ENCODE assay signal across 16 cellular contexts in the genomic region with DNA sequence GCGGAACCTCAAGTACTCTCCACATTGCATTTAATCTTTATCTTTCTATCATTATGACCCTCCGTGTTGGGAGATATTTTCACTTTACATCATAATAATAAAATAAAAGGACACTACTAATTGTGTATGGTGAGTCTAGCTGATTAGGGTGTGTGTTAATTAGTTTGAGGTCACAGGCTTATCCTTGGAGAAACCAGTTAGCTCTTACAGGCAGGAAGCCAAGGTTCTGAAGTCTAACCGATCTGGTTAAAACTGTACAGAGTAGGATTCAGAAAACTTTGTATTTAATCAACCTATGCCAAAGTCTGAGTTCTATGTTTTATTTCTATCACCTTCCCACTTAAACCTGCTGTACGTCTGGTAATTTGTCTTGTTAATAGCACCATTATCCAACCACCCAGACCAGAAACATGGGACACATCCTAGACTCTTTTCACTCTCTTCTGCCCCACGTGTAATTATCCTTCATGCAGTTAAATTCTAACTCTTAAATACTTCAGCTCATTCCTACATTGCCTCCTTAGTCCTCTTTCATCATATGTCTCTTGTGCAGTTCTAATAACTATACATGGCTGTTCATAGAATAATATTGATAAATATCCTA. TPM values are rescaled to one million over a fixed set of nuclear protein-coding genes. Genes with fewer than 3 reads are reported as not detected.
A peak's percentile ranks its signal among the peaks of the same experiment; 100 is the strongest.
DNase-seq lines count a peak whose midpoint lies in the region; ATAC-seq and TF ChIP-seq lines count a peak whose summit lies in the region.
"Had no signal": no experiment of that assay in that cellular context is flagged by ENCODE, and none has a peak within 500 bp of the region (broad histone marks: within the 10 kb centered on the region; RNA-seq: fewer than 3 reads in every experiment).

No MANE protein-coding gene starts in this region.

- H3K4me1 Mint-ChIP-seq in activated naive CD8-positive, alpha-beta T cell (ENCODE audit: low read depth), result peaks cover 66% of the 10 kb centered on the region
- H3K4me1 Mint-ChIP-seq in activated naive CD8-positive, alpha-beta T cell treated with anti-CD3 and anti-CD28 coated beads for 36 hours, result peaks cover 64% of the 10 kb centered on the region
- peaks cover 74% of the 10 kb centered on the region for H3K4me1 Mint-ChIP-seq in central memory CD8-positive, alpha-beta T cell
- H3K4me1 Mint-ChIP-seq in WTC11, result peaks cover 18% of the 10 kb centered on the region; the same call in 1 of the 2 replicates
- peaks cover 73% of the 10 kb centered on the region for H3K4me1 Mint-ChIP-seq in activated T-helper 2 cell treated with anti-CD3 and anti-CD28 coated beads, Interferon-gamma antibody, Interleukin-2, Interleukin-4, amounts not matched to agents 10 μg/mL and 5 μg/mL and 100 μg/mL, durations not matched to agents 14 hours and 24 hours and 36 hours (ENCODE audit: low read depth)

- H3K27me3 ChIP-seq in skeletal muscle satellite cell (ENCODE audit: control insufficient read depth, insufficient read depth, low read length), result no peaks in the 10 kb centered on the region
- H3K27me3 ChIP-seq: gastrocnemius medialis had no signal

- peaks cover 71% of the 10 kb centered on the region for H3K36me3 ChIP-seq in skeletal muscle satellite cell (ENCODE audit: insufficient read depth, low read length)
- H3K36me3 ChIP-seq: gastrocnemius medialis had no signal

- H3K27me3 Mint-ChIP-seq in activated naive CD8-positive, alpha-beta T cell, result no peaks in the 10 kb centered on the region
- H3K27me3 Mint-ChIP-seq in activated naive CD8-positive, alpha-beta T cell treated with anti-CD3 and anti-CD28 coated beads for 36 hours, result no peaks in the 10 kb centered on the region
- H3K27me3 Mint-ChIP-seq in central memory CD8-positive, alpha-beta T cell, result no peaks in the 10 kb centered on the region
- H3K27me3 Mint-ChIP-seq in WTC11 (ENCODE audit: low read depth), result no peaks in the 10 kb centered on the region
- no peaks in the 10 kb centered on the region for H3K27me3 Mint-ChIP-seq in activated T-helper 2 cell treated with anti-CD3 and anti-CD28 coated beads, Interferon-gamma antibody, Interleukin-2, Interleukin-4, amounts not matched to agents 10 μg/mL and 5 μg/mL and 100 μg/mL, durations not matched to agents 14 hours and 24 hours and 36 hours (ENCODE audit: low read depth)

- no peak overlapping the region for H3K4me3 Mint-ChIP-seq in activated naive CD8-positive, alpha-beta T cell
- no peak overlapping the region for H3K4me3 Mint-ChIP-seq in activated naive CD8-positive, alpha-beta T cell treated with anti-CD3 and anti-CD28 coated beads for 36 hours
- peak overlapping the region; percentile 2 for H3K4me3 Mint-ChIP-seq in central memory CD8-positive, alpha-beta T cell
- no peak overlapping the region for H3K4me3 Mint-ChIP-seq in WTC11
- no peak overlapping the region for H3K4me3 Mint-ChIP-seq in activated T-helper 2 cell treated with anti-CD3 and anti-CD28 coated beads, Interferon-gamma antibody, Interleukin-2, Interleukin-4, amounts not matched to agents 10 μg/mL and 5 μg/mL and 100 μg/mL, durations not matched to agents 14 hours and 24 hours and 36 hours (ENCODE audit: low read depth)

- H3K27ac Mint-ChIP-seq in activated naive CD8-positive, alpha-beta T cell, result peak overlapping the region; percentile 3
- H3K27ac Mint-ChIP-seq in activated naive CD8-positive, alpha-beta T cell treated with anti-CD3 and anti-CD28 coated beads for 36 hours, result no peak overlapping the region
- no peak overlapping the region for H3K27ac Mint-ChIP-seq in central memory CD8-positive, alpha-beta T cell (ENCODE audit: low read depth)
- no peak overlapping the region for H3K27ac Mint-ChIP-seq in WTC11
- no peak overlapping the region for H3K27ac Mint-ChIP-seq in activated T-helper 2 cell treated with anti-CD3 and anti-CD28 coated beads, Interferon-gamma antibody, Interleukin-2, Interleukin-4, amounts not matched to agents 10 μg/mL and 5 μg/mL and 100 μg/mL, durations not matched to agents 14 hours and 24 hours and 36 hours

- H3K4me2 ChIP-seq in skeletal muscle satellite cell (ENCODE audit: low read length), result peak overlapping the region; percentile 74

- ATAC-seq in central memory CD8-positive, alpha-beta T cell (replicated peaks; ENCODE audit: extremely low read depth, poor library complexity, severe bottlenecking), result no peak
- no peak for ATAC-seq in WTC11
- ATAC-seq: gastrocnemius medialis, HCT116 had no signal

- H3K36me3 Mint-ChIP-seq in activated naive CD8-positive, alpha-beta T cell, result peaks cover 12% of the 10 kb centered on the region
- peaks cover 35% of the 10 kb centered on the region for H3K36me3 Mint-ChIP-seq in activated naive CD8-positive, alpha-beta T cell treated with anti-CD3 and anti-CD28 coated beads for 36 hours
- H3K36me3 Mint-ChIP-seq in central memory CD8-positive, alpha-beta T cell (ENCODE audit: insufficient read depth), result peaks cover 31% of the 10 kb centered on the region
- H3K36me3 Mint-ChIP-seq in WTC11, result no peaks in the 10 kb centered on the region
- H3K36me3 Mint-ChIP-seq in activated T-helper 2 cell treated with anti-CD3 and anti-CD28 coated beads, Interferon-gamma antibody, Interleukin-2, Interleukin-4, amounts not matched to agents 10 μg/mL and 5 μg/mL and 100 μg/mL, durations not matched to agents 14 hours and 24 hours and 36 hours (ENCODE audit: low read depth), result peaks cover 45% of the 10 kb centered on the region

- no peak for TF ChIP-seq CTCF in WTC11 (IDR thresholded peaks at IDR 0.05)

- peaks cover 96% of the 10 kb centered on the region for H3K4me1 ChIP-seq in skeletal muscle satellite cell (ENCODE audit: control insufficient read depth, insufficient read depth, low read length)

- H3K9me3 ChIP-seq in skeletal muscle satellite cell (replicated peaks; ENCODE audit: low read length), result no peaks in the 10 kb centered on the region
- H3K9me3 ChIP-seq: gastrocnemius medialis had no signal

- no peaks in the 10 kb centered on the region for H3K9me3 Mint-ChIP-seq in activated naive CD8-positive, alpha-beta T cell (ENCODE audit: low read depth)
- no peaks in the 10 kb centered on the region for H3K9me3 Mint-ChIP-seq in activated naive CD8-positive, alpha-beta T cell treated with anti-CD3 and anti-CD28 coated beads for 36 hours
- no peaks in the 10 kb centered on the region for H3K9me3 Mint-ChIP-seq in central memory CD8-positive, alpha-beta T cell
- no peaks in the 10 kb centered on the region for H3K9me3 Mint-ChIP-seq in WTC11
- H3K9me3 Mint-ChIP-seq in activated T-helper 2 cell treated with anti-CD3 and anti-CD28 coated beads, Interferon-gamma antibody, Interleukin-2, Interleukin-4, amounts not matched to agents 10 μg/mL and 5 μg/mL and 100 μg/mL, durations not matched to agents 14 hours and 24 hours and 36 hours, result no peaks in the 10 kb centered on the region

- peak overlapping the region; percentile 9 for H3K9ac ChIP-seq in skeletal muscle satellite cell (ENCODE audit: low read depth, low read length)

- CTCF ChIA-PET in WTC11 (lab: Charles Lee), result no interaction called here

- no peak for DNase-seq in activated naive CD8-positive, alpha-beta T cell treated with anti-CD3 and anti-CD28 coated beads for 36 hours
- peak; percentile 38 for DNase-seq in HT-29 (ENCODE audit: low spot score)
- DNase-seq in central memory CD8-positive, alpha-beta T cell (ENCODE audit: low spot score in 2 of 2), result no peak
- no peak for DNase-seq in WTC11 (ENCODE audit: low spot score)
- no peak for DNase-seq in activated T-helper 2 cell treated with anti-CD3 and anti-CD28 coated beads, Interferon-gamma antibody, Interleukin-2, Interleukin-4, amounts not matched to agents 10 μg/mL and 5 μg/mL and 100 μg/mL, durations not matched to agents 14 hours and 24 hours and 36 hours (ENCODE audit: low spot score)
- DNase-seq in globus pallidus (ENCODE audit: low spot score), result no peak
- DNase-seq: activated CD4-positive, alpha-beta T cell treated with anti-CD3 and anti-CD28 coated beads for 4 hours; activated T-cell treated with anti-CD3 and anti-CD28 coated beads, Interleukin-2, amount 50 U/mL, for 1 hour; cerebellar nuclear complex; gastrocnemius medialis; NCI-H1417 treated with DMSO at 0.1 percent for 48 hours; stimulated activated naive CD4-positive, alpha-beta T cell had no signal

- POLR2A ChIA-PET in WTC11 (lab: Charles Lee), result no interaction called here

- H3K4me3 ChIP-seq in skeletal muscle satellite cell (ENCODE audit: low read length), result no peak overlapping the region
- H3K4me3 ChIP-seq: gastrocnemius medialis, skin epidermis had no signal

- intact Hi-C loops in activated T-helper 2 cell treated with anti-CD3 and anti-CD28 coated beads, Interferon-gamma antibody, Interleukin-2, Interleukin-4, amounts not matched to agents 10 μg/mL and 5 μg/mL and 100 μg/mL, durations not matched to agents 14 hours and 24 hours and 36 hours (cut with micrococcal nuclease), result loop anchor here (5.0 kb wide), 2 partner anchors 33 to 207 kb away; no protein-coding TSS in a partner anchor

TF ChIP-seq in WTC11, 78 proteins besides CTCF, POLR2A, EP300 and RAD21 (continues in another document):
- TF ChIP-seq GABPB1 (CRISPR knock-in tag; IDR thresholded peaks at IDR 0.05) (no peak), KAT7 (CRISPR knock-in tag; IDR thresholded peaks at IDR 0.05; ENCODE audit: borderline replicate concordance) (no peak)
- TF ChIP-seq, protein P1, sequence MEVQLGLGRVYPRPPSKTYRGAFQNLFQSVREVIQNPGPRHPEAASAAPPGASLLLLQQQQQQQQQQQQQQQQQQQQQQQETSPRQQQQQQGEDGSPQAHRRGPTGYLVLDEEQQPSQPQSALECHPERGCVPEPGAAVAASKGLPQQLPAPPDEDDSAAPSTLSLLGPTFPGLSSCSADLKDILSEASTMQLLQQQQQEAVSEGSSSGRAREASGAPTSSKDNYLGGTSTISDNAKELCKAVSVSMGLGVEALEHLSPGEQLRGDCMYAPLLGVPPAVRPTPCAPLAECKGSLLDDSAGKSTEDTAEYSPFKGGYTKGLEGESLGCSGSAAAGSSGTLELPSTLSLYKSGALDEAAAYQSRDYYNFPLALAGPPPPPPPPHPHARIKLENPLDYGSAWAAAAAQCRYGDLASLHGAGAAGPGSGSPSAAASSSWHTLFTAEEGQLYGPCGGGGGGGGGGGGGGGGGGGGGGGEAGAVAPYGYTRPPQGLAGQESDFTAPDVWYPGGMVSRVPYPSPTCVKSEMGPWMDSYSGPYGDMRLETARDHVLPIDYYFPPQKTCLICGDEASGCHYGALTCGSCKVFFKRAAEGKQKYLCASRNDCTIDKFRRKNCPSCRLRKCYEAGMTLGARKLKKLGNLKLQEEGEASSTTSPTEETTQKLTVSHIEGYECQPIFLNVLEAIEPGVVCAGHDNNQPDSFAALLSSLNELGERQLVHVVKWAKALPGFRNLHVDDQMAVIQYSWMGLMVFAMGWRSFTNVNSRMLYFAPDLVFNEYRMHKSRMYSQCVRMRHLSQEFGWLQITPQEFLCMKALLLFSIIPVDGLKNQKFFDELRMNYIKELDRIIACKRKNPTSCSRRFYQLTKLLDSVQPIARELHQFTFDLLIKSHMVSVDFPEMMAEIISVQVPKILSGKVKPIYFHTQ (CRISPR knock-in tag; IDR thresholded peaks at IDR 0.05), result no peak

RNA-seq across cellular contexts. Expression of a gene that starts 14.6 kb away (rescaled TPM):
- 10 to 100 TPM; 26.9 to 27.0 TPM for total RNA-seq in activated naive CD8-positive, alpha-beta T cell treated with anti-CD3 and anti-CD28 coated beads for 36 hours
- total RNA-seq in HT-29 (2014; rRNA removed; shearing (Covaris generic)), result 66.6 and 70.7 TPM in 2 replicates
- total RNA-seq in skeletal muscle satellite cell (2012; rRNA removed), result 39.3 and 47.9 TPM in 2 replicates
- total RNA-seq in WTC11 (2021), result 5.0 to 5.6 TPM (median 5.1 TPM) in 3 replicates
- total RNA-seq in activated T-helper 2 cell treated with anti-CD3 and anti-CD28 coated beads, Interferon-gamma antibody, Interleukin-2, Interleukin-4, amounts not matched to agents 10 μg/mL and 5 μg/mL and 100 μg/mL, durations not matched to agents 14 hours and 24 hours and 36 hours, result 22.1 and 22.8 TPM in 2 replicates
